In genomic region chr11:7599209-7599608, GRCh38 we compare ENCODE assay signal across 26 cellular contexts.
DNase-seq lines count a peak whose midpoint lies in the region; ATAC-seq and TF ChIP-seq lines count a peak whose summit lies in the region.
"Had no signal": no experiment of that assay in that cellular context is flagged by ENCODE, and none has a peak within 500 bp of the region (broad histone marks: within the 10 kb centered on the region; RNA-seq: fewer than 3 reads in every experiment).

No MANE protein-coding gene starts in this region.

- H2AFZ ChIP-seq in hepatocyte: no peak overlapping the region

- peak overlapping the region; percentile 37 for H3K27ac Mint-ChIP-seq in activated naive CD4-positive, alpha-beta T cell treated with anti-CD3 and anti-CD28 coated beads, Interleukin-2, amount 50 U/mL, for 24 hours
- peak overlapping the region; percentile 50 for H3K27ac Mint-ChIP-seq in progenitor cell of endocrine pancreas
- H3K27ac Mint-ChIP-seq: activated CD4-positive, alpha-beta T cell treated with anti-CD3 and anti-CD28 coated beads, Interleukin-2, amount 10 ng/mL, durations not matched to agents 7 days and 5 days; activated CD8-positive, alpha-beta memory T cell treated with anti-CD3 and anti-CD28 coated beads, Interleukin-2, amount 10 ng/mL, durations not matched to agents 7 days and 5 days; activated naive CD8-positive, alpha-beta T cell; activated T-helper 1 cell treated with anti-CD3 and anti-CD28 coated beads, Interleukin-12 subunit alpha, Interleukin-12 subunit beta, Interleukin-2, Interleukin-4 antibody, amounts not matched to agents 30 ng/mL and 10 ng/mL and 1 ng/mL, durations not matched to agents 14 hours and 24 hours and 36 hours had no signal

- intact Hi-C loops in spleen (cut with DNase I; ENCODE audit: low total_unique reads): no loop called here

- H3K4me2 ChIP-seq in hepatocyte: no peak overlapping the region

- H3K36me3 ChIP-seq in hepatocyte (replicated peaks; ENCODE audit: insufficient read depth, low read depth) (no peaks in the 10 kb centered on the region), spleen (peaks cover 0 to 63% (median 6%) of the 10 kb centered on the region in 6 donors)
- H3K36me3 ChIP-seq: BE2C, sigmoid colon had no signal

- 74% methylated on average over 2 of the region's 2 CpGs for WGBS in hepatocyte (ENCODE audit: low lambda C conversion rate, missing lambda C conversion rate)
- 73 to 96% (median 78%) methylated on average over 2 of the region's 2 CpGs for WGBS in spleen, 5 donors

- H3K4me3 ChIP-seq in hepatocyte (no peak overlapping the region), spleen (no peak overlapping the region)
- H3K4me3 ChIP-seq: ascending aorta, GM23248, sigmoid colon, SK-N-MC, testis had no signal

- no peaks in the 10 kb centered on the region for H3K9me3 Mint-ChIP-seq in activated naive CD4-positive, alpha-beta T cell treated with anti-CD3 and anti-CD28 coated beads, Interleukin-2, amount 50 U/mL, for 24 hours
- H3K9me3 Mint-ChIP-seq in progenitor cell of endocrine pancreas (ENCODE audit: low read depth): no peaks in the 10 kb centered on the region
- H3K9me3 Mint-ChIP-seq: activated CD4-positive, alpha-beta T cell treated with anti-CD3 and anti-CD28 coated beads, Interleukin-2, amount 10 ng/mL, durations not matched to agents 7 days and 5 days; activated T-helper 1 cell treated with anti-CD3 and anti-CD28 coated beads, Interleukin-12 subunit alpha, Interleukin-12 subunit beta, Interleukin-2, Interleukin-4 antibody, amounts not matched to agents 30 ng/mL and 10 ng/mL and 1 ng/mL, durations not matched to agents 14 hours and 24 hours and 36 hours; central memory CD8-positive, alpha-beta T cell; naive thymus-derived CD8-positive, alpha-beta T cell had no signal

- H3K79me2 ChIP-seq in hepatocyte: no peaks in the 10 kb centered on the region

- H3K9me3 ChIP-seq in hepatocyte (ENCODE audit: low read depth) (no peaks in the 10 kb centered on the region), spleen (no peaks in the 10 kb centered on the region)
- H3K9me3 ChIP-seq: ascending aorta, BE2C, sigmoid colon, testis had no signal

- H3K4me1 Mint-ChIP-seq in activated naive CD4-positive, alpha-beta T cell treated with anti-CD3 and anti-CD28 coated beads, Interleukin-2, amount 50 U/mL, for 24 hours: no peaks in the 10 kb centered on the region
- H3K4me1 Mint-ChIP-seq in progenitor cell of endocrine pancreas (ENCODE audit: low read depth): peaks cover 54% of the 10 kb centered on the region
- H3K4me1 Mint-ChIP-seq: activated CD8-positive, alpha-beta memory T cell treated with anti-CD3 and anti-CD28 coated beads, Interleukin-2, amount 10 ng/mL, durations not matched to agents 7 days and 5 days; central memory CD8-positive, alpha-beta T cell; naive thymus-derived CD8-positive, alpha-beta T cell had no signal

- ATAC-seq in HG03457 (IDR thresholded peaks at IDR 0.05; ENCODE audit: unreplicated experiment) (no peak), HG02840 (IDR thresholded peaks at IDR 0.05; ENCODE audit: low FRiP score, unreplicated experiment) (no peak)
- ATAC-seq: activated CD8-positive, alpha-beta memory T cell treated with anti-CD3 and anti-CD28 coated beads, Interleukin-2, amount 10 ng/mL, durations not matched to agents 7 days and 5 days; naive thymus-derived CD8-positive, alpha-beta T cell had no signal

- TF ChIP-seq CTCF in hepatocyte (IDR thresholded peaks at IDR 0.05; ENCODE audit: poor library complexity) (no peak), progenitor cell of endocrine pancreas (IDR thresholded peaks at IDR 0.05; ENCODE audit: unreplicated experiment) (no peak), spleen (IDR thresholded peaks at IDR 0.05 in 8 of 11, conservative IDR thresholded peaks at IDR 0.05 in 3 of 11) (no peak)

- no peaks in the 10 kb centered on the region for H3K9me2 ChIP-seq in hepatocyte (replicated peaks; ENCODE audit: insufficient read depth)

- TF ChIP-seq POLR2A in spleen (IDR thresholded peaks at IDR 0.05): no peak

- DNase-seq in activated naive CD4-positive, alpha-beta T cell treated with anti-CD3 and anti-CD28 coated beads, Interleukin-2, amount 50 U/mL, for 16 hours: no peak
- no peak for DNase-seq in hepatocyte (ENCODE audit: low spot score)
- no peak for DNase-seq in progenitor cell of endocrine pancreas (ENCODE audit: low spot score, unreplicated experiment)
- no peak for DNase-seq in SKM-1 treated with dmso at 0.1 percent for 144 hours (lab: John Stamatoyannopoulos, UW; ENCODE audit: unreplicated experiment)
- no peak for DNase-seq in spleen
- DNase-seq: activated CD4-positive, alpha-beta T cell treated with anti-CD3 and anti-CD28 coated beads, Interleukin-2, amount 10 ng/mL, durations not matched to agents 7 days and 5 days; activated CD8-positive, alpha-beta memory T cell treated with anti-CD3 and anti-CD28 coated beads, Interleukin-2, amount 10 ng/mL, durations not matched to agents 7 days and 5 days; BE2C; COR-L47; GM23248; kidney glomerular epithelial cell; naive thymus-derived CD8-positive, alpha-beta T cell; NCI-H1092 treated with DMSO at 0.1 percent for 48 hours; NCI-H2081 treated with DMSO at 0.1 percent for 48 hours; NCI-H524 treated with DMSO at 0.1 percent for 48 hours; sigmoid colon; T-helper 2 cell; testis had no signal

- peak overlapping the region; percentile 0 for H3K27ac ChIP-seq in hepatocyte
- H3K27ac ChIP-seq in spleen: no peak overlapping the region
- H3K27ac ChIP-seq: ascending aorta, SK-N-MC had no signal

- peaks cover 48% of the 10 kb centered on the region for H3K4me1 ChIP-seq in hepatocyte (ENCODE audit: insufficient read depth)
- peaks cover 0 to 6% (median 0%) of the 10 kb centered on the region in 6 donors for H3K4me1 ChIP-seq in spleen
- H3K4me1 ChIP-seq: ascending aorta, sigmoid colon had no signal

- H3K27me3 Mint-ChIP-seq in activated naive CD4-positive, alpha-beta T cell treated with anti-CD3 and anti-CD28 coated beads, Interleukin-2, amount 50 U/mL, for 24 hours: no peaks in the 10 kb centered on the region
- no peaks in the 10 kb centered on the region for H3K27me3 Mint-ChIP-seq in progenitor cell of endocrine pancreas
- H3K27me3 Mint-ChIP-seq: activated CD4-positive, alpha-beta T cell treated with anti-CD3 and anti-CD28 coated beads, Interleukin-2, amount 10 ng/mL, durations not matched to agents 7 days and 5 days; activated CD8-positive, alpha-beta memory T cell treated with anti-CD3 and anti-CD28 coated beads, Interleukin-2, amount 10 ng/mL, durations not matched to agents 7 days and 5 days; activated naive CD8-positive, alpha-beta T cell; central memory CD8-positive, alpha-beta T cell; naive thymus-derived CD8-positive, alpha-beta T cell had no signal

- H3K27me3 ChIP-seq in hepatocyte (no peaks in the 10 kb centered on the region), spleen (replicated peaks in 1 of 7) (no peaks in the 10 kb centered on the region)
- H3K27me3 ChIP-seq: ascending aorta, BE2C, sigmoid colon, testis had no signal

- H4K20me1 ChIP-seq in hepatocyte (ENCODE audit: insufficient read depth, poor library complexity, severe bottlenecking): no peaks in the 10 kb centered on the region

- H3K36me3 Mint-ChIP-seq in activated naive CD4-positive, alpha-beta T cell treated with anti-CD3 and anti-CD28 coated beads, Interleukin-2, amount 50 U/mL, for 24 hours: no peaks in the 10 kb centered on the region
- H3K36me3 Mint-ChIP-seq in progenitor cell of endocrine pancreas (ENCODE audit: insufficient read depth): peaks cover 3% of the 10 kb centered on the region
- H3K36me3 Mint-ChIP-seq: activated CD8-positive, alpha-beta memory T cell treated with anti-CD3 and anti-CD28 coated beads, Interleukin-2, amount 10 ng/mL, durations not matched to agents 7 days and 5 days had no signal

- H3K4me3 Mint-ChIP-seq in activated naive CD4-positive, alpha-beta T cell treated with anti-CD3 and anti-CD28 coated beads, Interleukin-2, amount 50 U/mL, for 24 hours: no peak overlapping the region
- H3K4me3 Mint-ChIP-seq in progenitor cell of endocrine pancreas (ENCODE audit: low read depth): no peak overlapping the region
- H3K4me3 Mint-ChIP-seq: activated CD4-positive, alpha-beta T cell treated with anti-CD3 and anti-CD28 coated beads, Interleukin-2, amount 10 ng/mL, durations not matched to agents 7 days and 5 days; activated CD8-positive, alpha-beta memory T cell treated with anti-CD3 and anti-CD28 coated beads, Interleukin-2, amount 10 ng/mL, durations not matched to agents 7 days and 5 days; activated naive CD8-positive, alpha-beta T cell; activated T-helper 1 cell treated with anti-CD3 and anti-CD28 coated beads, Interleukin-12 subunit alpha, Interleukin-12 subunit beta, Interleukin-2, Interleukin-4 antibody, amounts not matched to agents 30 ng/mL and 10 ng/mL and 1 ng/mL, durations not matched to agents 14 hours and 24 hours and 36 hours; central memory CD8-positive, alpha-beta T cell; naive thymus-derived CD8-positive, alpha-beta T cell had no signal
